In the genomic region with DNA sequence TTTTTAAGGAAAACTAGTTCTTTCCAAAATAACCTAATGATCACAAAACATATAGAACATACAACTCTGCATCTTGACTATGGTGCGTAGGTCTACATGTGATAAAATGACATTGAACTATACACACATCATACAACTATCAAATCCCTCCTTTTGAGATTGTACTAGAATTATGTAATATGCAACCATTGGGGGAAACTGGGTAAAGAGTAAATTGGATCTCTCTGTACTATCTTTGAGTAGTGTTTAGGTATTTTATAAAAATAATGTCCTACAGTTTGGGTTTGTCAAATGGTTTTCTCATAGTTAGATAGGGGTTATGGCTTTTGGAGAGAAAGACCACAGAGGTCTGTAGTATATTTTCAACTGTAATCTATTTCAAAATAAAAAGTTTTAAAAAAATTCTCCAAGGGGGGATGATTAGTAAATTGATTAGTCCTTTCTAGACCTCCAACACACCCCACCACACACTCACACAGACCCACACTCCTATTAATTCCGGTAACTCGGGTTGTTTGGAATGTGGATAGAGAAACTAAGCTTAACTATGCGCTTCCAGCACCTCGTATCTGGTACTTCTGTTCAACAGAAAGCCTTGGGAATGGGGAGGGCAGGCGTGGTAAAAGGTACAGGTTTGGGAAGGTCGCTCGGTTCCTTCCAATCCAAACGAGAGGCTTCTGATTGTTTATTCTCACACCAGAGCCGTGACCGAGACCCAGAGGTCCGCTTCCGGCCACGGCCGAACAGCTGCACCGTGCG, we compare ENCODE assay signal across 7 cellular contexts. TPM values are rescaled to one million over a fixed set of nuclear protein-coding genes. Genes with fewer than 3 reads are reported as not detected.
DNase-seq lines count a peak whose midpoint lies in the region; ATAC-seq and TF ChIP-seq lines count a peak whose summit lies in the region.

No MANE protein-coding gene starts in this region.

- H3K4me1 ChIP-seq in Loucy (ENCODE audit: insufficient read depth, low read length, poor library complexity, severe bottlenecking), result peaks cover 36% of the 10 kb centered on the region
- peaks cover 3% of the 10 kb centered on the region for H3K4me1 ChIP-seq in mesodermal cell (ENCODE audit: control insufficient read depth, insufficient read depth, low read length, poor library complexity, severe bottlenecking)
- peaks cover 4 to 8% of the 10 kb centered on the region in 2 donors for H3K4me1 ChIP-seq in uterus

- H4K20me1 ChIP-seq in Loucy (ENCODE audit: insufficient read depth, low read length, poor library complexity, severe bottlenecking), result peaks cover 37% of the 10 kb centered on the region

- peak overlapping the region; percentile 76 for H3K4me2 ChIP-seq in Loucy (ENCODE audit: low read depth, low read length, poor library complexity, severe bottlenecking)

- no peaks in the 10 kb centered on the region for H3K27me3 ChIP-seq in Loucy (ENCODE audit: insufficient read depth, low read length, poor library complexity, severe bottlenecking)
- H3K27me3 ChIP-seq in brain microvascular endothelial cell (replicated peaks), result no peaks in the 10 kb centered on the region
- no peaks in the 10 kb centered on the region for H3K27me3 ChIP-seq in uterus

- H3K4me3 ChIP-seq in Loucy (ENCODE audit: low read length, poor library complexity, severe bottlenecking) (peak overlapping the region; percentile 89), brain microvascular endothelial cell (ENCODE audit: low read depth, low read length) (peak overlapping the region; percentile 95), mesodermal cell (ENCODE audit: extremely low read depth, insufficient read depth, low read length, poor library complexity, severe bottlenecking) (peak overlapping the region; percentile 97), uterus (peak overlapping the region; percentile 77 to 97)

- peak overlapping the region; percentile 91 for H2AFZ ChIP-seq in Loucy (ENCODE audit: low read length)

- no peaks in the 10 kb centered on the region for H3K36me3 ChIP-seq in Loucy (ENCODE audit: insufficient read depth, low read length)
- no peaks in the 10 kb centered on the region for H3K36me3 ChIP-seq in brain microvascular endothelial cell (replicated peaks)
- H3K36me3 ChIP-seq in mesodermal cell (ENCODE audit: control insufficient read depth, insufficient read depth, low read length), result peaks cover 17% of the 10 kb centered on the region
- H3K36me3 ChIP-seq in uterus, result no peaks in the 10 kb centered on the region

- no peaks in the 10 kb centered on the region for H3K9me3 ChIP-seq in Loucy (ENCODE audit: insufficient read depth, low read depth, low read length)
- H3K9me3 ChIP-seq in mesodermal cell (ENCODE audit: control insufficient read depth, low read length), result no peaks in the 10 kb centered on the region
- H3K9me3 ChIP-seq in uterus, result no peaks in the 10 kb centered on the region

- H3K79me2 ChIP-seq in Loucy (ENCODE audit: insufficient read depth, low read length), result peaks cover 40% of the 10 kb centered on the region

- DNase-seq in brain microvascular endothelial cell, result no peak
- no peak for DNase-seq in uterus
- DNase-seq in kidney glomerular epithelial cell (lab: John Stamatoyannopoulos, UW), result no peak
- no peak for DNase-seq in glomerular visceral epithelial cell (ENCODE audit: extremely low spot score)

- TF ChIP-seq POLR2A in uterus (IDR thresholded peaks at IDR 0.05), result no peak

- 1 to 2% methylated on average over 12 of the region's 17 CpGs for WGBS in mesodermal cell (ENCODE audit: insufficient coverage in 2 of 2), 2 experiments

- peak; percentile 1 for ATAC-seq in GM18870 (IDR thresholded peaks at IDR 0.05; ENCODE audit: unreplicated experiment)

- TF ChIP-seq CTCF in Loucy (conservative IDR thresholded peaks at IDR 0.05; ENCODE audit: low read length), result no peak
- TF ChIP-seq CTCF in brain microvascular endothelial cell (IDR thresholded peaks at IDR 0.05; ENCODE audit: low read depth, low read length, missing control alignments), result no peak
- no peak for TF ChIP-seq CTCF in uterus (IDR thresholded peaks at IDR 0.05)

- no peaks in the 10 kb centered on the region for H3K9me2 ChIP-seq in Loucy (replicated peaks; ENCODE audit: low read depth, low read length)

- in situ Hi-C loops in brain microvascular endothelial cell (cut with HindIII; ENCODE audit: low pct_ligation_motif_present, low sequenced_read_pairs), result no loop called here

- H3F3A ChIP-seq in Loucy (ENCODE audit: low read depth), result no peaks in the 10 kb centered on the region

- H3K9ac ChIP-seq in Loucy (ENCODE audit: low read depth, low read length, poor library complexity, severe bottlenecking), result peak overlapping the region; percentile 95

- H3K27ac ChIP-seq in brain microvascular endothelial cell (peak overlapping the region; percentile 82), mesodermal cell (ENCODE audit: low read depth, low read length, severe bottlenecking) (peak overlapping the region; percentile 97), uterus (peak overlapping the region; percentile 93 to 95)

- intact Hi-C loops in uterus (cut with DNase I; ENCODE audit: low total_unique reads), result no loop called here

RNA-seq across cellular contexts. Expression of gene BIRC6, which starts 0.7 kb away (rescaled TPM):
- 32.8 TPM for polyA plus RNA-seq in mesodermal cell (2013, experiment 1 of 2)
- polyA plus RNA-seq in mesodermal cell (2013, experiment 2 of 2), result 23.1 TPM
- 100 to 1,000 TPM in 3 of 4 donors, 10 to 100 TPM in 1; 97.4 to 259 (median 164) TPM for total RNA-seq in uterus
